Comparison of ENCODE assay signal across 8 cellular contexts in genomic region chr17:44220211-44221071, GRCh38. TPM values are rescaled to one million over a fixed set of nuclear protein-coding genes. Genes with fewer than 3 reads are reported as not detected.
DNase-seq lines count a peak whose midpoint lies in the region; ATAC-seq and TF ChIP-seq lines count a peak whose summit lies in the region.

No MANE protein-coding gene starts in this region.

- TF ChIP-seq CTCF in WTC11 (IDR thresholded peaks at IDR 0.05) (no peak), choroid plexus epithelial cell (conservative IDR thresholded peaks at IDR 0.05; ENCODE audit: low read depth, low read length) (no peak)

- POLR2A ChIA-PET in WTC11 (lab: Charles Lee): interaction anchor here (0.5 to 3.5 kb wide), 14 partner anchors 10 to 491 kb away, joined by 3 to 28 read pairs (median 4); partner anchors contain the start of genes NAGS, RUNDC3A and TMUB2

- DNase-seq in NCI-H1092 treated with DMSO at 0.1 percent for 48 hours (lab: John Stamatoyannopoulos, UW) (peak; percentile 70), NCI-H1092 (lab: John Stamatoyannopoulos, UW) (no peak), Kasumi-1 (lab: John Stamatoyannopoulos, UW) (peak; percentile 21 to 45), WTC11 (ENCODE audit: low spot score) (peak; percentile 52), choroid plexus epithelial cell (ENCODE audit: low read depth) (peak; percentile 71), left kidney (ENCODE audit: low read depth, low spot score) (peak; percentile 77)
- DNase-seq in stimulated activated CD4-positive, alpha-beta T cell treated with anti-CD3 and anti-CD28 coated beads, TNF-alpha, amount 100 ng/mL, for 1 hour (ENCODE audit: low read depth in 3 of 3, low spot score in 1 of 3): peak in 2 of 3 donors; percentile 22 to 44

- peak overlapping the region; percentile 90; the same call in 1 of the 2 replicates for H3K27ac Mint-ChIP-seq in WTC11

- CTCF ChIA-PET in WTC11 (lab: Charles Lee): interaction anchor here (0.6 to 4.7 kb wide), 26 partner anchors 10 to 303 kb away, joined by 3 to 73 read pairs (median 4); partner anchors contain the start of genes GRN, SLC25A39 and TMUB2

- H3K4me3 ChIP-seq in choroid plexus epithelial cell (ENCODE audit: low read depth, low read length): peak overlapping the region; percentile 90

- ATAC-seq in WTC11 (peak; percentile 10), GM21360 (IDR thresholded peaks at IDR 0.05; ENCODE audit: unreplicated experiment) (no peak)

- H3K4me3 Mint-ChIP-seq in WTC11: peak overlapping the region; percentile 87

- H3K27me3 Mint-ChIP-seq in WTC11 (ENCODE audit: low read depth): no peaks in the 10 kb centered on the region

- peaks cover 17% of the 10 kb centered on the region for H3K4me1 Mint-ChIP-seq in WTC11

- peaks cover 20% of the 10 kb centered on the region for H3K36me3 Mint-ChIP-seq in WTC11

- no peaks in the 10 kb centered on the region for H3K9me3 Mint-ChIP-seq in WTC11

TF ChIP-seq in WTC11, 78 proteins besides CTCF, POLR2A, EP300 and RAD21:
- TF ChIP-seq ZNF281 (CRISPR knock-in tag; IDR thresholded peaks at IDR 0.05) (0 out of 2 replicates have a peak, but pooled peaks have one; percentile 66), TCF7 (CRISPR knock-in tag; IDR thresholded peaks at IDR 0.05; ENCODE audit: low read depth) (0 out of 2 replicates have a peak, but pooled peaks have one; percentile 32), JUN (CRISPR knock-in tag; IDR thresholded peaks at IDR 0.05) (0 out of 2 replicates have a peak, but pooled peaks have one; percentile 20), GRHL2 (CRISPR knock-in tag; IDR thresholded peaks at IDR 0.05; ENCODE audit: insufficient replicate concordance, severe bottlenecking) (no peak), FOXJ3 (CRISPR knock-in tag; IDR thresholded peaks at IDR 0.05; ENCODE audit: borderline replicate concordance) (no peak), ZNF423 (CRISPR knock-in tag; IDR thresholded peaks at IDR 0.05) (peak; percentile 70), JAZF1 (CRISPR knock-in tag; IDR thresholded peaks at IDR 0.05) (no peak), CREB1 (CRISPR knock-in tag; IDR thresholded peaks at IDR 0.05) (0 out of 2 replicates have a peak, but pooled peaks have one; percentile 4)
- TF ChIP-seq, protein P1, sequence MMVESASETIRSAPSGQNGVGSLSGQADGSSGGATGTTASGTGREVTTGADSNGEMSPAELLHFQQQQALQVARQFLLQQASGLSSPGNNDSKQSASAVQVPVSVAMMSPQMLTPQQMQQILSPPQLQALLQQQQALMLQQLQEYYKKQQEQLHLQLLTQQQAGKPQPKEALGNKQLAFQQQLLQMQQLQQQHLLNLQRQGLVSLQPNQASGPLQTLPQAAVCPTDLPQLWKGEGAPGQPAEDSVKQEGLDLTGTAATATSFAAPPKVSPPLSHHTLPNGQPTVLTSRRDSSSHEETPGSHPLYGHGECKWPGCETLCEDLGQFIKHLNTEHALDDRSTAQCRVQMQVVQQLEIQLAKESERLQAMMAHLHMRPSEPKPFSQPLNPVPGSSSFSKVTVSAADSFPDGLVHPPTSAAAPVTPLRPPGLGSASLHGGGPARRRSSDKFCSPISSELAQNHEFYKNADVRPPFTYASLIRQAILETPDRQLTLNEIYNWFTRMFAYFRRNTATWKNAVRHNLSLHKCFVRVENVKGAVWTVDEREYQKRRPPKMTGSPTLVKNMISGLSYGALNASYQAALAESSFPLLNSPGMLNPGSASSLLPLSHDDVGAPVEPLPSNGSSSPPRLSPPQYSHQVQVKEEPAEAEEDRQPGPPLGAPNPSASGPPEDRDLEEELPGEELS (CRISPR knock-in tag; IDR thresholded peaks at IDR 0.05): peak; percentile 42; the same call in 1 of the 2 replicates

RNA-seq across cellular contexts. Expression of gene UBTF, which starts 1.0 kb away (rescaled TPM):
- 69.5 to 77.1 TPM (median 75.9 TPM) in 3 replicates for total RNA-seq in WTC11 (2021)

RNA-seq across cellular contexts. Expression of gene ATXN7L3, which starts 20.8 kb away (rescaled TPM):
- total RNA-seq in WTC11 (2021): 113 to 124 TPM (median 114 TPM) in 3 replicates

RNA-seq across cellular contexts. Expression of gene TMUB2, which starts 33.7 kb away (rescaled TPM):
- 21.9 to 26.9 TPM (median 25.3 TPM) in 3 replicates for total RNA-seq in WTC11 (2021)

RNA-seq across cellular contexts. Expression of gene SLC4A1, which starts 47.5 kb away (rescaled TPM):
- 0.05 to 0.14 TPM in 2 of 3 replicates, not detected in the other for total RNA-seq in WTC11 (2021)

RNA-seq across cellular contexts. Expression of gene ASB16, which starts 49.9 kb away (rescaled TPM):
- 0.11 to 0.23 TPM (median 0.14 TPM) in 3 replicates for total RNA-seq in WTC11 (2021)
